ENCODE assay signal across 10 cellular contexts in genomic region chr14:95140060-95140858, GRCh38. TPM values are rescaled to one million over a fixed set of nuclear protein-coding genes. Genes with fewer than 3 reads are reported as not detected.
DNase-seq lines count a peak whose midpoint lies in the region; ATAC-seq and TF ChIP-seq lines count a peak whose summit lies in the region.
"Had no signal": no experiment of that assay in that cellular context is flagged by ENCODE, and none has a peak within 500 bp of the region (broad histone marks: within the 10 kb centered on the region; RNA-seq: fewer than 3 reads in every experiment).

No MANE protein-coding gene starts in this region.

- intact Hi-C loops in activated naive CD4-positive, alpha-beta T cell treated with anti-CD3 and anti-CD28 coated beads for 36 hours (cut with micrococcal nuclease), result loop anchor here (1.0 kb wide), 2 partner anchors 15 to 125 kb away; no protein-coding TSS in a partner anchor

- 47 to 53% methylated on average over 5 of the region's 5 CpGs for WGBS in tibial nerve, 2 donors

- H3K9me3 Mint-ChIP-seq in activated naive CD4-positive, alpha-beta T cell treated with anti-CD3 and anti-CD28 coated beads for 36 hours, result peaks cover 7% of the 10 kb centered on the region
- H3K9me3 Mint-ChIP-seq in activated T-helper 17 cell treated with anti-CD3 and anti-CD28 coated beads, Interleukin-2, amount 50 U/mL, for 72 hours, result no peaks in the 10 kb centered on the region

- no peaks in the 10 kb centered on the region for H3K36me3 ChIP-seq in tibial nerve

- TF ChIP-seq POLR2A in tibial nerve (IDR thresholded peaks at IDR 0.05), result no peak

- TF ChIP-seq EP300 in tibial nerve (IDR thresholded peaks at IDR 0.05), result peak in 1 of 2 donors; percentile 44

- H3K27me3 Mint-ChIP-seq in activated naive CD4-positive, alpha-beta T cell treated with anti-CD3 and anti-CD28 coated beads for 36 hours (ENCODE audit: low read depth), result no peaks in the 10 kb centered on the region
- H3K27me3 Mint-ChIP-seq in activated T-helper 17 cell treated with anti-CD3 and anti-CD28 coated beads, Interleukin-2, amount 50 U/mL, for 72 hours, result no peaks in the 10 kb centered on the region

- CTCF ChIA-PET in activated naive CD4-positive, alpha-beta T cell treated with anti-CD3 and anti-CD28 coated beads for 36 hours (lab: Charles Lee), result interaction anchor here (0.9 kb wide), 1 partner anchor 12 kb away, joined by 3 read pairs; no protein-coding TSS in a partner anchor

- DNase-seq in activated naive CD4-positive, alpha-beta T cell treated with anti-CD3 and anti-CD28 coated beads for 36 hours, result no peak
- DNase-seq in activated naive CD4-positive, alpha-beta T cell treated with Interleukin-2 at 50 U/mL for 16 hours, result no peak
- DNase-seq in kidney tubule cell (ENCODE audit: low spot score), result peak; percentile 39
- no peak for DNase-seq in tibial nerve (ENCODE audit: low spot score in 2 of 2)
- DNase-seq in glomerular visceral epithelial cell (ENCODE audit: extremely low spot score), result no peak
- DNase-seq in NCI-H2227 treated with DMSO at 0.1 percent for 48 hours (lab: John Stamatoyannopoulos, UW), result no peak
- DNase-seq: activated gamma-delta T cell treated with Interleukin-2 at 50 U/mL for 16 hours, posterior cingulate gyrus had no signal

- no peaks in the 10 kb centered on the region for H3K27me3 ChIP-seq in tibial nerve

- H3K4me1 Mint-ChIP-seq in activated naive CD4-positive, alpha-beta T cell treated with anti-CD3 and anti-CD28 coated beads for 36 hours (ENCODE audit: low read depth), result peaks cover 71% of the 10 kb centered on the region
- H3K4me1 Mint-ChIP-seq in activated T-helper 17 cell treated with anti-CD3 and anti-CD28 coated beads, Interleukin-2, amount 50 U/mL, for 72 hours, result peaks cover 29% of the 10 kb centered on the region

- H3K4me1 ChIP-seq in tibial nerve, result peaks cover 0 to 91% (median 51%) of the 10 kb centered on the region in 4 donors

- H3K27ac ChIP-seq in tibial nerve, result peak overlapping the region; percentile 33 to 85 (median 60)

- no peak overlapping the region for H3K4me3 ChIP-seq in tibial nerve

- peak; percentile 74 for ATAC-seq in activated T-helper 17 cell treated with anti-CD3 and anti-CD28 coated beads, Interleukin-2, amount 50 U/mL, for 72 hours (replicated peaks)
- ATAC-seq in HG03457 (IDR thresholded peaks at IDR 0.05; ENCODE audit: unreplicated experiment), result no peak

- no peak for TF ChIP-seq CTCF in tibial nerve (IDR thresholded peaks at IDR 0.05)

- H3K27ac Mint-ChIP-seq in activated naive CD4-positive, alpha-beta T cell treated with anti-CD3 and anti-CD28 coated beads for 36 hours, result peak overlapping the region; percentile 39
- H3K27ac Mint-ChIP-seq in activated T-helper 17 cell treated with anti-CD3 and anti-CD28 coated beads, Interleukin-2, amount 50 U/mL, for 72 hours, result peak overlapping the region; percentile 18

- peaks cover 0 to 8% (median 0%) of the 10 kb centered on the region in 4 donors for H3K9me3 ChIP-seq in tibial nerve

- H3K4me3 Mint-ChIP-seq in activated naive CD4-positive, alpha-beta T cell treated with anti-CD3 and anti-CD28 coated beads for 36 hours, result no peak overlapping the region
- peak overlapping the region; percentile 11 for H3K4me3 Mint-ChIP-seq in activated T-helper 17 cell treated with anti-CD3 and anti-CD28 coated beads, Interleukin-2, amount 50 U/mL, for 72 hours

- peaks cover 14% of the 10 kb centered on the region for H3K36me3 Mint-ChIP-seq in activated naive CD4-positive, alpha-beta T cell treated with anti-CD3 and anti-CD28 coated beads for 36 hours (ENCODE audit: low read depth)
- H3K36me3 Mint-ChIP-seq in activated T-helper 17 cell treated with anti-CD3 and anti-CD28 coated beads, Interleukin-2, amount 50 U/mL, for 72 hours (ENCODE audit: low read depth), result peaks cover 19% of the 10 kb centered on the region

RNA-seq across cellular contexts. Expression of gene DICER1, which starts 17.1 kb away (rescaled TPM):
- 10 to 100 TPM; 38.1 to 42.3 TPM for total RNA-seq in activated naive CD4-positive, alpha-beta T cell treated with anti-CD3 and anti-CD28 coated beads for 36 hours
- 10 to 100 TPM; 46.5 to 48.1 TPM for total RNA-seq in activated T-helper 17 cell treated with anti-CD3 and anti-CD28 coated beads, Interleukin-2, amount 50 U/mL, for 72 hours
- 10 to 100 TPM; 54.5 to 94.8 (median 83.8) TPM for total RNA-seq in tibial nerve
